19 cellular contexts compared by ENCODE assay signal in the genomic region with DNA sequence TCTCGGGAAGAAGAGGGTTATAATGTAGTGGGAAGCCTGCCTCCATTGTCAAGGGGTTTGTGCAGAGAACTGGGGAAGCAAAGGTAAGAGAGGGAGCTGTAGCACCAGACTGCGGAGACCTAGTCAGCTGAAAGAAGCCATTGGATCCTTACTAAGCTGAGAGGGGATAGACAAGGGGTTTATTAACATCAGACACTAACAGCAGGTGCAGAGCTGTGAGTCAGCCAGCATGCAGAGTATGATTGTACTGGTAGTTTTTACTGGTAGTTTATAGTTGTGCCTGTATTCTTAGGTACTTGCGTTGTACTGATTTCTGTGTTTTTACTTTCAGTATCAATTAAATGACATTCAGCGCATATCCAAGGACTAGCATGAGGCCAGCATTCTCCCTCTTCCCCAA. TPM values are rescaled to one million over a fixed set of nuclear protein-coding genes. Genes with fewer than 3 reads are reported as not detected.
"Had no signal": no experiment of that assay in that cellular context is flagged by ENCODE, and none has a peak within 500 bp of the region (broad histone marks: within the 10 kb centered on the region; RNA-seq: fewer than 3 reads in every experiment).

No MANE protein-coding gene starts in this region.

- H3K27ac ChIP-seq: colonic mucosa, esophagus muscularis mucosa, neural progenitor cell, ovary had no signal

- DNase-seq: activated CD4-positive, alpha-beta T cell treated with anti-CD3 and anti-CD28 coated beads, Interleukin-2, amount 50 U/mL, for 1 hour; activated CD8-positive, alpha-beta memory T cell treated with anti-CD3 and anti-CD28 coated beads for 24 hours; activated naive CD8-positive, alpha-beta T cell treated with anti-CD3 and anti-CD28 coated beads for 36 hours; amygdala; central memory CD4-positive, alpha-beta T cell; colonic mucosa; naive B cell; ovary; stimulated activated CD4-positive, alpha-beta T cell treated with anti-CD3 and anti-CD28 coated beads, Interleukin-12 subunit alpha, Interleukin-12 subunit beta, amount 100 ng/mL, for 4 hours; stimulated activated CD4-positive, alpha-beta T cell treated with anti-CD3 and anti-CD28 coated beads, Interleukin-2, amount 100 ng/mL, for 24 hours had no signal

- FAIRE-seq: islet of Langerhans had no signal

- H2AFZ ChIP-seq: neural progenitor cell had no signal

- H3K27ac Mint-ChIP-seq: activated naive CD8-positive, alpha-beta T cell treated with anti-CD3 and anti-CD28 coated beads for 36 hours; activated T-helper 1 cell treated with anti-CD3 and anti-CD28 coated beads, Interleukin-12 subunit alpha, Interleukin-12 subunit beta, Interleukin-2, Interleukin-4 antibody, amounts not matched to agents 30 ng/mL and 10 ng/mL and 1 ng/mL, durations not matched to agents 14 hours and 24 hours and 36 hours; mesothelial cell of epicardium; neural progenitor cell; stimulated activated effector memory CD8-positive, alpha-beta T cell treated with anti-CD3 and anti-CD28 coated beads, Interleukin-12 subunit alpha, Interleukin-12 subunit beta, amount 100 ng/mL, for 72 hours had no signal

- H3K27me3 Mint-ChIP-seq: naive B cell had no signal

- H3K4me2 ChIP-seq: neural progenitor cell had no signal

- H3K36me3 ChIP-seq: colonic mucosa, esophagus muscularis mucosa, neural progenitor cell, ovary had no signal

- H3K9me3 ChIP-seq: colonic mucosa, ovary had no signal

- H3K4me1 Mint-ChIP-seq: activated naive CD8-positive, alpha-beta T cell treated with anti-CD3 and anti-CD28 coated beads for 36 hours; mesothelial cell of epicardium; neural progenitor cell; stimulated activated effector memory CD8-positive, alpha-beta T cell treated with anti-CD3 and anti-CD28 coated beads, Interleukin-12 subunit alpha, Interleukin-12 subunit beta, amount 100 ng/mL, for 72 hours had no signal

- H3K9ac ChIP-seq: neural progenitor cell had no signal

- H3K4me3 ChIP-seq: colonic mucosa, esophagus muscularis mucosa, lung, neural progenitor cell, ovary had no signal

- ATAC-seq: activated CD4-positive, CD25-positive, alpha-beta regulatory T cell treated with anti-CD3 and anti-CD28 coated beads, Interleukin-2, amount 50 U/mL, for 24 hours; stimulated activated effector memory CD8-positive, alpha-beta T cell treated with anti-CD3 and anti-CD28 coated beads, Interleukin-12 subunit alpha, Interleukin-12 subunit beta, amount 100 ng/mL, for 72 hours had no signal

- H3K4me1 ChIP-seq: colonic mucosa, neural progenitor cell had no signal

- H3K36me3 Mint-ChIP-seq: neural progenitor cell; stimulated activated effector memory CD8-positive, alpha-beta T cell treated with anti-CD3 and anti-CD28 coated beads, Interleukin-12 subunit alpha, Interleukin-12 subunit beta, amount 100 ng/mL, for 72 hours had no signal

- H3K27me3 ChIP-seq: colonic mucosa, esophagus muscularis mucosa, neural progenitor cell, ovary had no signal

- H3K4me3 Mint-ChIP-seq: activated naive CD8-positive, alpha-beta T cell treated with anti-CD3 and anti-CD28 coated beads for 36 hours; activated T-helper 1 cell treated with anti-CD3 and anti-CD28 coated beads, Interleukin-12 subunit alpha, Interleukin-12 subunit beta, Interleukin-2, Interleukin-4 antibody, amounts not matched to agents 30 ng/mL and 10 ng/mL and 1 ng/mL, durations not matched to agents 14 hours and 24 hours and 36 hours; brain; mesothelial cell of epicardium; naive B cell; neural progenitor cell; stimulated activated effector memory CD8-positive, alpha-beta T cell treated with anti-CD3 and anti-CD28 coated beads, Interleukin-12 subunit alpha, Interleukin-12 subunit beta, amount 100 ng/mL, for 72 hours had no signal

RNA-seq across cellular contexts. Expression of a gene that starts 17.8 kb away (rescaled TPM):
- total RNA-seq: activated T-helper 1 cell treated with anti-CD3 and anti-CD28 coated beads, Interleukin-12 subunit alpha, Interleukin-12 subunit beta, Interleukin-2, Interleukin-4 antibody, amounts not matched to agents 30 ng/mL and 10 ng/mL and 1 ng/mL, durations not matched to agents 14 hours and 24 hours and 36 hours had no signal
